8 cellular contexts compared by ENCODE assay signal in the genomic region with DNA sequence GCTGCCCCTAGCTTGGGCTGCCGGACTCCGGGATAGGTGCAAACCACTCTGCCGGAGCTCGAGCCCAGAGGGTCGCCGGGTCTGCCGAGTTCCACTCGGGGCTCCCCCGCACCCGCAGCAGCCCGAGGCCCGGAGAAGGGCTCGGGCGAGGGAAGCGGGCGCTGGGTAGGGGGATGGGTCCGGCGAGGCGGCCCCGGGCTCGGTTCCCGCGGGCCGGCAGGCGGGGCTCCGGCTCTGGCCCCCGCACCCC. TPM values are rescaled to one million over a fixed set of nuclear protein-coding genes. Genes with fewer than 3 reads are reported as not detected.
DNase-seq lines count a peak whose midpoint lies in the region; ATAC-seq, FAIRE-seq and TF ChIP-seq lines count a peak whose summit lies in the region.

No MANE protein-coding gene starts in this region.

- H3K4me3 ChIP-seq in SJSA1 (peak overlapping the region; percentile 99), fibroblast of mammary gland (ENCODE audit: control insufficient read depth, low read depth, low read length) (peak overlapping the region; percentile 76), rectal smooth muscle tissue (ENCODE audit: low read length) (peak overlapping the region; percentile 75)

- H3K27me3 ChIP-seq in SJSA1 (replicated peaks) (no peaks in the 10 kb centered on the region), rectal smooth muscle tissue (ENCODE audit: control insufficient read depth, insufficient read depth, low read length) (no peaks in the 10 kb centered on the region)

- H3K4me1 ChIP-seq in SJSA1 (replicated peaks) (peaks cover 7% of the 10 kb centered on the region), rectal smooth muscle tissue (ENCODE audit: control insufficient read depth, insufficient read depth, low read length) (peaks cover 15% of the 10 kb centered on the region)

- TF ChIP-seq CTCF in fibroblast of mammary gland (conservative IDR thresholded peaks at IDR 0.05; ENCODE audit: control insufficient read depth, insufficient read depth, low read depth, low read length): no peak

- peak overlapping the region; percentile 74 for H3K9ac ChIP-seq in rectal smooth muscle tissue (ENCODE audit: low read length)

- ATAC-seq in HG02798 (IDR thresholded peaks at IDR 0.05; ENCODE audit: poor library complexity, unreplicated experiment): peak; percentile 35

- DNase-seq in NCI-H82 (lab: John Stamatoyannopoulos, UW): peak; percentile 58
- no peak for DNase-seq in NCI-H82 treated with DMSO at 0.1 percent for 48 hours (lab: John Stamatoyannopoulos, UW; ENCODE audit: unreplicated experiment)
- DNase-seq in SJSA1 (ENCODE audit: low read depth in 1 of 2, low spot score in 2 of 2): no peak
- no peak for DNase-seq in fibroblast of mammary gland (ENCODE audit: low read depth)
- no peak for DNase-seq in frontal cortex (ENCODE audit: low spot score in 2 of 2)
- DNase-seq in MV-4-11 (lab: John Stamatoyannopoulos, UW): no peak

- no peak for FAIRE-seq in frontal cortex (lab: Jason Lieb, UNC)

- H3K36me3 ChIP-seq in SJSA1: peaks cover 11% of the 10 kb centered on the region
- H3K36me3 ChIP-seq in rectal smooth muscle tissue (ENCODE audit: control insufficient read depth, insufficient read depth, low read length): no peaks in the 10 kb centered on the region

- no peaks in the 10 kb centered on the region for H3K9me3 ChIP-seq in SJSA1 (replicated peaks)

- H3K27ac ChIP-seq in SJSA1 (peak overlapping the region; percentile 97), rectal smooth muscle tissue (ENCODE audit: low read depth, low read length) (peak overlapping the region; percentile 99)

RNA-seq across cellular contexts. Expression of a gene that starts 0.5 kb away (rescaled TPM):
- 15.7 and 16.8 TPM in 2 replicates for total RNA-seq in SJSA1 (2014; rRNA removed; shearing (Covaris generic))
- 56.7 TPM for total RNA-seq in frontal cortex
